Comparison of ENCODE assay signal across 8 cellular contexts in the genomic region with DNA sequence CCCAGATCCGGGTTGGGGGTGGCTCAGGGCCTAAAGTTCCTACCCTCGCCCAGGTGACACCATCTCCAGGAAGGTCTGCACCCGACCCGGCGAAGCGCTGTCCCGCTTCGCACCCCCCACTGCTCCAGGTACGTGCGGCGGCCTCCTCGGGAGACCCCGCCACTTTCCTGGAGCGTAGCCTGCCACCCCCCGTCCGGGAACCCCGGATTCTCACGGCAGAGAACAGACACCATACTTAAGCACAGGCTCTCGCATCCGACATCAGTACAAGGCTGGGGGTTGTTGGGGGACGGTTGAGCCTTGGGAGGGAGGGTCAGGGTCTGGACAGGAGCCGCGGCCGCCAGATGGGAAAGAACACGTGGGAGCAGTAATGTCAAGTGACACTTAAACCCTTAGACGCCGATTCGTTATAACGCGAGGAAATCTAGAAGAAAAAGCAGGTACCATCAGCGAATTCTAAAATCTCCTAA. TPM values are rescaled to one million over a fixed set of nuclear protein-coding genes. Genes with fewer than 3 reads are reported as not detected.
A peak's percentile ranks its signal among the peaks of the same experiment; 100 is the strongest.
DNase-seq lines count a peak whose midpoint lies in the region; ATAC-seq and TF ChIP-seq lines count a peak whose summit lies in the region.

No MANE protein-coding gene starts in this region.

- CTCF ChIA-PET in activated CD4-positive, alpha-beta memory T cell treated with anti-CD3 and anti-CD28 coated beads for 36 hours (lab: Charles Lee), result interaction anchor here (1.2 to 1.5 kb wide), 4 partner anchors 20 to 182 kb away, joined by 3 to 5 read pairs (median 4); partner anchors contain the start of genes PSMA3 and TOMM20L

- peaks cover 2% of the 10 kb centered on the region for H3K79me1 ChIP-seq in mesendoderm (ENCODE audit: low read length)

- H3K27ac Mint-ChIP-seq in activated CD4-positive, alpha-beta memory T cell treated with anti-CD3 and anti-CD28 coated beads for 36 hours, result peak overlapping the region; percentile 91

- no CpG with 5 or more reads among the region's 31 CpGs for WGBS in mesendoderm (ENCODE audit: extremely low coverage, insufficient coverage, low lambda C conversion rate)

- H3K4me3 Mint-ChIP-seq in activated CD4-positive, alpha-beta memory T cell treated with anti-CD3 and anti-CD28 coated beads for 36 hours, result peak overlapping the region; percentile 86

- H3K18ac ChIP-seq in mesendoderm (ENCODE audit: low read length), result peak overlapping the region; percentile 21

- peaks cover 17% of the 10 kb centered on the region for H3K36me3 Mint-ChIP-seq in activated CD4-positive, alpha-beta memory T cell treated with anti-CD3 and anti-CD28 coated beads for 36 hours

- no peak overlapping the region for H2AK5ac ChIP-seq in mesendoderm (ENCODE audit: low read length)

- no peaks in the 10 kb centered on the region for H3K27me3 ChIP-seq in mesendoderm (ENCODE audit: insufficient read depth, low read length, poor library complexity)

- no peaks in the 10 kb centered on the region for H3K4me1 ChIP-seq in mesendoderm (ENCODE audit: control insufficient read depth, low read depth, low read length)

- H3K79me2 ChIP-seq in mesendoderm (ENCODE audit: control insufficient read depth, insufficient read depth, low read length), result peaks cover 6% of the 10 kb centered on the region

- H2BK5ac ChIP-seq in mesendoderm (ENCODE audit: low read length), result peak overlapping the region; percentile 10

- peak overlapping the region; percentile 81 for H3K9ac ChIP-seq in mesendoderm (ENCODE audit: low read length)

- no peak overlapping the region for H2BK120ac ChIP-seq in mesendoderm (ENCODE audit: low read depth, low read length)

- H3K4me3 ChIP-seq in mesendoderm (ENCODE audit: low read length), result peak overlapping the region; percentile 69

- no peak for TF ChIP-seq CTCF in 22Rv1 (IDR thresholded peaks at IDR 0.05)

- peak; percentile 29 for ATAC-seq in GM18517 (IDR thresholded peaks at IDR 0.05; ENCODE audit: unreplicated experiment)
- ATAC-seq in HG03159 (IDR thresholded peaks at IDR 0.05; ENCODE audit: unreplicated experiment), result peak; percentile 21

- H3K27ac ChIP-seq in 22Rv1 (peak overlapping the region; percentile 91), mesendoderm (ENCODE audit: low read depth, low read length) (no peak overlapping the region)

- H3K4me1 Mint-ChIP-seq in activated CD4-positive, alpha-beta memory T cell treated with anti-CD3 and anti-CD28 coated beads for 36 hours (ENCODE audit: low read depth), result peaks cover 44% of the 10 kb centered on the region

- no peak overlapping the region for H2BK15ac ChIP-seq in mesendoderm (replicated peaks; ENCODE audit: low read depth)

- no peaks in the 10 kb centered on the region for H3K36me3 ChIP-seq in mesendoderm (ENCODE audit: control insufficient read depth, insufficient read depth, low read length)

- H4K5ac ChIP-seq in mesendoderm (ENCODE audit: low read length), result peak overlapping the region; percentile 7

- H3K56ac ChIP-seq in mesendoderm (ENCODE audit: low read length), result peak overlapping the region; percentile 91

- DNase-seq in NCI-H526 treated with DMSO at 0.1 percent for 48 hours (lab: John Stamatoyannopoulos, UW), result peak; percentile 77
- peak; percentile 61 for DNase-seq in activated CD4-positive, alpha-beta memory T cell treated with anti-CD3 and anti-CD28 coated beads for 36 hours
- DNase-seq in ecto neural progenitor cell (ENCODE audit: low spot score), result peak; percentile 81
- peak; percentile 86 for DNase-seq in mesendoderm
- peak; percentile 22 for DNase-seq in stimulated activated CD8-positive, alpha-beta memory T cell treated with anti-CD3 and anti-CD28 coated beads, Interleukin-15, amount 100 ng/mL, for 1 hour (ENCODE audit: low read depth)

- intact Hi-C loops in activated CD4-positive, alpha-beta memory T cell treated with anti-CD3 and anti-CD28 coated beads for 36 hours (cut with micrococcal nuclease), result loop anchor here (1.0 to 10.0 kb wide), 7 partner anchors 30 to 1158 kb away; partner anchors contain the start of genes ACTR10, AP5M1, ARID4A and EXOC5

- H3K27me3 Mint-ChIP-seq in activated CD4-positive, alpha-beta memory T cell treated with anti-CD3 and anti-CD28 coated beads for 36 hours, result peaks cover 2% of the 10 kb centered on the region

- H3K4me2 ChIP-seq in mesendoderm (ENCODE audit: low read length), result peak overlapping the region; percentile 55

- peak overlapping the region; percentile 30 for H4K8ac ChIP-seq in mesendoderm (ENCODE audit: low read depth, low read length)

- no peak overlapping the region for H3K23ac ChIP-seq in mesendoderm (ENCODE audit: low read length)

- no peaks in the 10 kb centered on the region for H3K9me3 Mint-ChIP-seq in activated CD4-positive, alpha-beta memory T cell treated with anti-CD3 and anti-CD28 coated beads for 36 hours

- H3K4ac ChIP-seq in mesendoderm (ENCODE audit: low read depth, low read length), result peak overlapping the region; percentile 17

- POLR2A ChIA-PET in activated CD4-positive, alpha-beta memory T cell treated with anti-CD3 and anti-CD28 coated beads for 36 hours (lab: Charles Lee), result interaction anchor here (0.9 to 2.7 kb wide), 10 partner anchors 11 to 1158 kb away, joined by 3 to 37 read pairs (median 4); partner anchors contain the start of genes ACTR10, AP5M1, ARID4A and EXOC5

RNA-seq across cellular contexts. Expression of gene TIMM9, which starts 0.5 kb away (rescaled TPM):
- total RNA-seq in activated CD4-positive, alpha-beta memory T cell treated with anti-CD3 and anti-CD28 coated beads for 36 hours, result 10 to 100 TPM; 61.4 to 66.7 TPM
- 58.7 TPM for polyA plus RNA-seq in mesendoderm (2013, experiment 1 of 2)
- polyA plus RNA-seq in mesendoderm (2013, experiment 2 of 2), result 59.2 TPM

RNA-seq across cellular contexts. Expression of gene KIAA0586, which starts 0.7 kb away (rescaled TPM):
- 10 to 100 TPM; 30.3 to 34.9 TPM for total RNA-seq in activated CD4-positive, alpha-beta memory T cell treated with anti-CD3 and anti-CD28 coated beads for 36 hours
- 12.3 TPM for polyA plus RNA-seq in mesendoderm (2013, experiment 1 of 2)
- 10.9 TPM for polyA plus RNA-seq in mesendoderm (2013, experiment 2 of 2)

RNA-seq across cellular contexts. Expression of gene TOMM20L, which starts 31.1 kb away (rescaled TPM):
- not detected for total RNA-seq in activated CD4-positive, alpha-beta memory T cell treated with anti-CD3 and anti-CD28 coated beads for 36 hours
- polyA plus RNA-seq in mesendoderm (2013, experiment 1 of 2), result 0.07 TPM
- polyA plus RNA-seq in mesendoderm (2013, experiment 2 of 2), result 0.10 TPM

Comparison
In these comparisons a context has a peak if more than half of its experiments do, and no peak if none do; other contexts are left out.
1. DNase-seq: peak in every context shown above with its lines; median percentile 86 in mesendoderm; 81 in ecto neural progenitor cell; 77 in NCI-H526 treated with DMSO at 0.1 percent for 48 hours; 61 in activated CD4-positive, alpha-beta memory T cell treated with anti-CD3 and anti-CD28 coated beads for 36 hours; 22 in stimulated activated CD8-positive, alpha-beta memory T cell treated with anti-CD3 and anti-CD28 coated beads, Interleukin-15, amount 100 ng/mL, for 1 hour.